In the genomic region with DNA sequence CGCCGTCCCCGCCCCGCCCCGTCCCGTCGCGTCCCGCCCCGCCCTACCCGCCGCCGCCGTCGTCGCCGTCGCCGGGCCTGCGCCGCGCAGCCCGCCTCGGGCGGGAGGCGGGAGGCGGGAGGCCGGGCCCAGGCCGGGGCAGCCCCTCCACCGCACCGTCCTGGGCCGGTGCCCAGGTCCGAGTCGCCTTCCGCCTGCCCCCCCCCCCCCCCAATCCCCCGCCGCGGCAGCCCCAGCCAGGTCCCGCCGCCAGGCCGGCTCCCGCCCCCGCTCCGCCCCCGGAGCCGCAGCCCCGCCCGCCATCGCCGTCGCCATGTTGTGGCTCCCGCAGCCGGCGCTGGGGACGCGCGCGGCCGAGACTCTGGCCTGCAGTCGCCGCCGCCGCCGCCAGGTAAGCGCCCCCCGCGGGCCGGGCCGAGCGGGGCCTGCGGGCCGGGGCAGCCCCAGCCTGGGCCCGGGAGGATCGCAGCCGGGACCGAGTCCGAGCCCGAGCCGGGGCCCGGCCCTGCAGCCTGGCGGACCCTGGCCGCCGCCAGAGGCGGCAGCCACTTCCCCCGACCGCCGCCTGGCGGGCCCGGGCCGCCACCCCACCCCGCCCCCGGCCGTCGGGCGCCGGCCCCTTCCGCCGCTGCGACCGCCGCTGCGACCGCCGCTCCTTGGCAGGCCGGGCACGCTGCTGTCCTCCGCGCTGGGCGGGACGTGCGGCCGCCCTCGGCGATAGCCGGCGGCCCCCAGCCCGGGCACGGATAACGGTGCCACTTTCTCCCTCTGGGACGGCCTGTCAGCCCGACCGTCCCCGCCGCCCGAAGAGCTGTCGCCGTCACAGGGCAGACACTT, we compare ENCODE assay signal across 8 cellular contexts. TPM values are rescaled to one million over a fixed set of nuclear protein-coding genes. Genes with fewer than 3 reads are reported as not detected.
DNase-seq lines count a peak whose midpoint lies in the region; ATAC-seq and TF ChIP-seq lines count a peak whose summit lies in the region.

A gene with protein sequence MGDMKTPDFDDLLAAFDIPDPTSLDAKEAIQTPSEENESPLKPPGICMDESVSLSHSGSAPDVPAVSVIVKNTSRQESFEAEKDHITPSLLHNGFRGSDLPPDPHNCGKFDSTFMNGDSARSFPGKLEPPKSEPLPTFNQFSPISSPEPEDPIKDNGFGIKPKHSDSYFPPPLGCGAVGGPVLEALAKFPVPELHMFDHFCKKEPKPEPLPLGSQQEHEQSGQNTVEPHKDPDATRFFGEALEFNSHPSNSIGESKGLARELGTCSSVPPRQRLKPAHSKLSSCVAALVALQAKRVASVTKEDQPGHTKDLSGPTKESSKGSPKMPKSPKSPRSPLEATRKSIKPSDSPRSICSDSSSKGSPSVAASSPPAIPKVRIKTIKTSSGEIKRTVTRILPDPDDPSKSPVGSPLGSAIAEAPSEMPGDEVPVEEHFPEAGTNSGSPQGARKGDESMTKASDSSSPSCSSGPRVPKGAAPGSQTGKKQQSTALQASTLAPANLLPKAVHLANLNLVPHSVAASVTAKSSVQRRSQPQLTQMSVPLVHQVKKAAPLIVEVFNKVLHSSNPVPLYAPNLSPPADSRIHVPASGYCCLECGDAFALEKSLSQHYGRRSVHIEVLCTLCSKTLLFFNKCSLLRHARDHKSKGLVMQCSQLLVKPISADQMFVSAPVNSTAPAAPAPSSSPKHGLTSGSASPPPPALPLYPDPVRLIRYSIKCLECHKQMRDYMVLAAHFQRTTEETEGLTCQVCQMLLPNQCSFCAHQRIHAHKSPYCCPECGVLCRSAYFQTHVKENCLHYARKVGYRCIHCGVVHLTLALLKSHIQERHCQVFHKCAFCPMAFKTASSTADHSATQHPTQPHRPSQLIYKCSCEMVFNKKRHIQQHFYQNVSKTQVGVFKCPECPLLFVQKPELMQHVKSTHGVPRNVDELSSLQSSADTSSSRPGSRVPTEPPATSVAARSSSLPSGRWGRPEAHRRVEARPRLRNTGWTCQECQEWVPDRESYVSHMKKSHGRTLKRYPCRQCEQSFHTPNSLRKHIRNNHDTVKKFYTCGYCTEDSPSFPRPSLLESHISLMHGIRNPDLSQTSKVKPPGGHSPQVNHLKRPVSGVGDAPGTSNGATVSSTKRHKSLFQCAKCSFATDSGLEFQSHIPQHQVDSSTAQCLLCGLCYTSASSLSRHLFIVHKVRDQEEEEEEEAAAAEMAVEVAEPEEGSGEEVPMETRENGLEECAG (N-terminal part only) (plus strand): TSS at position 319 of the 837 bp plus-strand sequence. CDS start 34,084 bp downstream, outside the sequence.

- TF ChIP-seq CTCF in lung (IDR thresholded peaks at IDR 0.05; ENCODE audit: control extremely low read depth, extremely low read depth): no peak

- H3K4me1 Mint-ChIP-seq in activated CD4-positive, alpha-beta memory T cell treated with anti-CD3 and anti-CD28 coated beads, Interleukin-2, amount 10 ng/mL, durations not matched to agents 7 days and 5 days: peaks cover 63% of the 10 kb centered on the region

- H3K4me3 ChIP-seq in ectodermal cell (ENCODE audit: insufficient read depth, low read depth, low read length): peak within 1 kb of the TSS; percentile 66
- H3K4me3 ChIP-seq in lung: peak within 1 kb of the TSS; percentile 86

- DNase-seq in 8988T (peak; percentile 59), NCI-H510A (lab: John Stamatoyannopoulos, UW) (peak; percentile 37), lung (ENCODE audit: low spot score) (peak; percentile 86)
- DNase-seq in activated CD4-positive, alpha-beta memory T cell treated with anti-CD3 and anti-CD28 coated beads, Interleukin-2, amount 10 ng/mL, durations not matched to agents 7 days and 5 days: peak; percentile 83
- DNase-seq in stimulated activated CD4-positive, alpha-beta T cell treated with anti-CD3 and anti-CD28 coated beads, TNF-alpha, amount 100 ng/mL, for 48 hours (ENCODE audit: low read depth in 3 of 3): peak; percentile 51 to 71 (median 58)

- H3K36me3 Mint-ChIP-seq in activated CD4-positive, alpha-beta memory T cell treated with anti-CD3 and anti-CD28 coated beads, Interleukin-2, amount 10 ng/mL, durations not matched to agents 7 days and 5 days (ENCODE audit: low read depth): peaks cover 40% of the 10 kb centered on the region

- H3K27me3 Mint-ChIP-seq in activated CD4-positive, alpha-beta memory T cell treated with anti-CD3 and anti-CD28 coated beads, Interleukin-2, amount 10 ng/mL, durations not matched to agents 7 days and 5 days: no peaks in the 10 kb centered on the region

- CTCF ChIA-PET in activated CD4-positive, alpha-beta memory T cell treated with anti-CD3 and anti-CD28 coated beads, Interleukin-2, amount 10 ng/mL, durations not matched to agents 7 days and 5 days (lab: Charles Lee): interaction anchor here (0.7 to 2.7 kb wide), 13 partner anchors 11 to 160 kb away, joined by 3 to 24 read pairs (median 4); a partner anchor contains a TSS

- ATAC-seq in GM18519 (IDR thresholded peaks at IDR 0.05; ENCODE audit: low FRiP score, unreplicated experiment): peak; percentile 31
- peak; percentile 46 for ATAC-seq in HG03025 (IDR thresholded peaks at IDR 0.05; ENCODE audit: low FRiP score, unreplicated experiment)
- peak; percentile 78 for ATAC-seq in lung (ENCODE audit: insufficient read depth, low FRiP score)

- 0% methylated on average over 127 of the region's 127 CpGs for WGBS in ectodermal cell, 2 experiments
- WGBS in lung, 2 donors: 0 to 1% methylated on average over 53 to 127 of the region's 127 CpGs

- H3K27ac Mint-ChIP-seq in activated CD4-positive, alpha-beta memory T cell treated with anti-CD3 and anti-CD28 coated beads, Interleukin-2, amount 10 ng/mL, durations not matched to agents 7 days and 5 days: peak within 1 kb of the TSS; percentile 99

- H3K4me1 ChIP-seq in ectodermal cell (ENCODE audit: control insufficient read depth, insufficient read depth, low read length) (peaks cover 7% of the 10 kb centered on the region), lung (ENCODE audit: control insufficient read depth in 2 of 2, insufficient read depth in 2 of 2, low read length in 2 of 2) (peaks cover 5 to 6% of the 10 kb centered on the region in 2 donors)

- no peaks in the 10 kb centered on the region for H3K9me3 Mint-ChIP-seq in activated CD4-positive, alpha-beta memory T cell treated with anti-CD3 and anti-CD28 coated beads, Interleukin-2, amount 10 ng/mL, durations not matched to agents 7 days and 5 days

- H3K9me3 ChIP-seq in ectodermal cell (ENCODE audit: control insufficient read depth, low read length) (no peaks in the 10 kb centered on the region), lung (ENCODE audit: control insufficient read depth in 2 of 2, insufficient read depth in 1 of 2, low read length in 1 of 2) (no peaks in the 10 kb centered on the region)

- H3K4me3 Mint-ChIP-seq in activated CD4-positive, alpha-beta memory T cell treated with anti-CD3 and anti-CD28 coated beads, Interleukin-2, amount 10 ng/mL, durations not matched to agents 7 days and 5 days: peak within 1 kb of the TSS; percentile 99

- H3K27me3 ChIP-seq in ectodermal cell (ENCODE audit: control insufficient read depth, insufficient read depth, low read length, poor library complexity, severe bottlenecking): no peaks in the 10 kb centered on the region
- H3K27me3 ChIP-seq in lung (ENCODE audit: control insufficient read depth, insufficient read depth): no peaks in the 10 kb centered on the region

- H3K36me3 ChIP-seq in ectodermal cell (ENCODE audit: control insufficient read depth, insufficient read depth, low read length): no peaks in the 10 kb centered on the region
- no peaks in the 10 kb centered on the region for H3K36me3 ChIP-seq in lung (ENCODE audit: control insufficient read depth in 2 of 2, insufficient read depth in 2 of 2, low read length in 2 of 2)

- H3K27ac ChIP-seq in ectodermal cell (ENCODE audit: insufficient read depth, low read depth, low read length, poor library complexity, severe bottlenecking) (peak within 1 kb of the TSS; percentile 91), lung (ENCODE audit: low read depth in 1 of 2, low read length in 1 of 2) (peak within 1 kb of the TSS; percentile 98 to 99)

- POLR2A ChIA-PET in activated CD4-positive, alpha-beta memory T cell treated with anti-CD3 and anti-CD28 coated beads, Interleukin-2, amount 10 ng/mL, durations not matched to agents 7 days and 5 days (lab: Charles Lee): interaction anchor here (0.8 to 6.1 kb wide), 23 partner anchors 12 to 117 kb away, joined by 3 to 93 read pairs (median 8); a partner anchor contains a TSS

RNA-seq across cellular contexts. Expression of the gene that starts here (rescaled TPM):
- total RNA-seq in activated CD4-positive, alpha-beta memory T cell treated with anti-CD3 and anti-CD28 coated beads, Interleukin-2, amount 10 ng/mL, durations not matched to agents 7 days and 5 days: 10 to 100 TPM; 36.6 to 38.0 TPM
- 21.6 TPM for polyA plus RNA-seq in ectodermal cell (2013, experiment 1 of 4)
- 23.3 TPM for polyA plus RNA-seq in ectodermal cell (2013, experiment 2 of 4)
- polyA plus RNA-seq in ectodermal cell (2013, experiment 3 of 4): 16.0 TPM
- 19.2 TPM for polyA plus RNA-seq in ectodermal cell (2013, experiment 4 of 4)
- 10 to 100 TPM; 20.1 to 29.6 TPM for total RNA-seq in lung
- 10 to 100 TPM in 1 of 2 donors, 1 to 10 TPM in 1; 8.8 to 12.3 TPM for polyA plus RNA-seq in lung

Comparison
In these comparisons a context has a peak if more than half of its experiments do, and no peak if none do; other contexts are left out.
1. Peak in every context shown above with its lines: DNase-seq, ATAC-seq, H3K4me3 ChIP-seq and H3K27ac ChIP-seq.